In the genomic region with DNA sequence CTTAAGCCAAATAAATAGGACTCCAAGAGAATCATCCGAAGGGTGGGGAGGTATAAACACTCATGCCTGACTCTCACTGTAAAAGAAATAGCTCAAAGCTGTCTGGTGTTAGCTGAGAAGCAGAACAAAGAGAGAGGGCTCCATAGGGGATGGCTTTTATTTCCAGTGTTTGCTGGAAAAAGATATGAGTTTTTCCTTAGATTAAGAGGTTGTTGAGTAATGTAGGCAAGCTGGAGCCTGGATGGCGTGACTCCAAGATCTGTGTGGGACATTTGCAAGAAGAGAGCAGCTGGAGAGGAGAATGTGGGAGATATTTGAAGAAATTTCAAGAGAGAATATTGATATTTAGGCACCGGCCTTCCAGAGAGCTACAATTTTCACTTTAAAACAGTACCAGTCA, we compare ENCODE assay signal across 14 cellular contexts.
DNase-seq lines count a peak whose midpoint lies in the region; ATAC-seq and TF ChIP-seq lines count a peak whose summit lies in the region.
"Had no signal": no experiment of that assay in that cellular context is flagged by ENCODE, and none has a peak within 500 bp of the region (broad histone marks: within the 10 kb centered on the region; RNA-seq: fewer than 3 reads in every experiment).

No MANE protein-coding gene starts in this region.

- H3K4ac ChIP-seq in IMR-90 (ENCODE audit: low read depth, low read length) = no peak overlapping the region

- H3K27ac ChIP-seq in IMR-90 (ENCODE audit: insufficient read depth, low read length) (peak overlapping the region; percentile 68; the same call in 1 of the 2 replicates), left lung (no peak overlapping the region)
- H3K27ac ChIP-seq: colonic mucosa, testis had no signal

- WGBS in IMR-90 (ENCODE audit: extremely low coverage in 2 of 2, insufficient read length in 1 of 2), 2 experiments = 29% methylated on average over 1 of the region's 3 CpGs; no CpG with 5 or more reads in 1 of the 2 experiments

- no peak overlapping the region; the same call in 1 of the 2 replicates for H4K5ac ChIP-seq in IMR-90 (ENCODE audit: low read depth, low read length)

- in situ Hi-C loops in IMR-90 (cut with MboI; ENCODE audit: low sequenced_read_pairs) = no loop called here

- POLR2A ChIA-PET in IMR-90 (lab: Charles Lee; ENCODE audit: unreplicated experiment) = no interaction called here

- H2BK15ac ChIP-seq in IMR-90 (ENCODE audit: low read depth, low read length) = no peak overlapping the region

- no peak overlapping the region for H4K91ac ChIP-seq in IMR-90 (ENCODE audit: insufficient read depth, low read depth, low read length)

- no TSS peak for BruUV-seq in IMR-90 (replicated peaks; lab: Mats Ljungman, UMichigan)

- H3K36me3 ChIP-seq in IMR-90 (ENCODE audit: control insufficient read depth, insufficient read depth, low read length) (no peaks in the 10 kb centered on the region), left lung (no peaks in the 10 kb centered on the region)
- H3K36me3 ChIP-seq: colonic mucosa had no signal

- dilution Hi-C loops in IMR-90 (cut with HindIII; ENCODE audit: low sequenced_read_pairs, unreplicated experiment) = no loop called here

- H3K23ac ChIP-seq in IMR-90 (ENCODE audit: low read depth, low read length) = no peak overlapping the region

- H3K4me2 ChIP-seq in IMR-90 (ENCODE audit: low read depth, low read length) = peak overlapping the region; percentile 61

- H2BK20ac ChIP-seq in IMR-90 (ENCODE audit: low read depth, low read length) = no peak overlapping the region

- no peak for TF ChIP-seq RAD21 in IMR-90 (IDR thresholded peaks at IDR 0.05; ENCODE audit: low read length)

- H2AK9ac ChIP-seq in IMR-90 (replicated peaks; ENCODE audit: low read depth, low read length, poor library complexity) = no peak overlapping the region

- H3K79me1 ChIP-seq in IMR-90 (ENCODE audit: low read depth in 1 of 2, low read length in 2 of 2) = no peaks in the 10 kb centered on the region

- H2BK5ac ChIP-seq in IMR-90 (ENCODE audit: low read depth, low read length, poor library complexity, severe bottlenecking) = no peak overlapping the region

- TF ChIP-seq CTCF in IMR-90 (conservative IDR thresholded peaks at IDR 0.05; ENCODE audit: low read depth, low read length) (no peak), left lung (IDR thresholded peaks at IDR 0.05) (no peak)

- H3K14ac ChIP-seq in IMR-90 (replicated peaks; ENCODE audit: low read depth, low read length) = no peak overlapping the region

- DNase-seq in IMR-90 (peak; percentile 77), fibroblast of gingiva (ENCODE audit: low read depth) (peak; percentile 64), left lung (no peak), superior temporal gyrus (ENCODE audit: extremely low spot score) (peak; percentile 50), NCI-H1417 (lab: John Stamatoyannopoulos, UW) (no peak), RPMI8226 (no peak)
- no peak for DNase-seq in stimulated activated CD4-positive, alpha-beta T cell treated with anti-CD3 and anti-CD28 coated beads, Interleukin-4, amount 100 ng/mL, for 24 hours
- DNase-seq: activated CD4-positive, alpha-beta T cell treated with anti-CD3 and anti-CD28 coated beads, Interleukin-2, amount 10 ng/mL, durations not matched to agents 7 days and 5 days; activated gamma-delta T cell treated with Interleukin-2 at 50 U/mL for 16 hours; colonic mucosa; head of caudate nucleus; NCI-H1092 treated with DMSO at 0.1 percent for 48 hours; occipital lobe had no signal

- H4K8ac ChIP-seq in IMR-90 (ENCODE audit: low read depth in 2 of 2, low read length in 2 of 2) = no peak overlapping the region

- H3K4me1 ChIP-seq in IMR-90 (ENCODE audit: control insufficient read depth, insufficient read depth, low read length) (no peaks in the 10 kb centered on the region), left lung (no peaks in the 10 kb centered on the region)
- H3K4me1 ChIP-seq: colonic mucosa, testis had no signal

- H3K9ac ChIP-seq in IMR-90 (ENCODE audit: low read depth, low read length) = no peak overlapping the region

- CTCF ChIA-PET in IMR-90 (lab: Yijun Ruan, JAX) = no interaction called here

- no peak overlapping the region; the same call in 1 of the 2 replicates for H2BK120ac ChIP-seq in IMR-90 (ENCODE audit: low read depth, low read length)

- H2AK5ac ChIP-seq in IMR-90 (ENCODE audit: low read depth, low read length) = no peak overlapping the region

- no peaks in the 10 kb centered on the region for H4K20me1 ChIP-seq in IMR-90 (ENCODE audit: insufficient read depth, low read length)

- peak; percentile 62 for ATAC-seq in IMR-90 (ENCODE audit: low read depth)
- peak; percentile 36 for ATAC-seq in left lung

- H3K27me3 ChIP-seq in IMR-90 (ENCODE audit: control insufficient read depth, insufficient read depth, low read length) = no peaks in the 10 kb centered on the region
- no peaks in the 10 kb centered on the region for H3K27me3 ChIP-seq in left lung
- H3K27me3 ChIP-seq: colonic mucosa, testis had no signal

- no peak overlapping the region for H3K56ac ChIP-seq in IMR-90 (ENCODE audit: extremely low read depth, insufficient read depth, low read length)

- H3K9me3 ChIP-seq in IMR-90 (ENCODE audit: control insufficient read depth, insufficient read depth, low read length) (no peaks in the 10 kb centered on the region), left lung (no peaks in the 10 kb centered on the region)
- H3K9me3 ChIP-seq: colonic mucosa, testis had no signal

- no peak overlapping the region for H2AFZ ChIP-seq in IMR-90 (replicated peaks; ENCODE audit: low read length, poor library complexity)

- H3K4me3 ChIP-seq in IMR-90 (ENCODE audit: insufficient read depth, low read depth, low read length) (no peak overlapping the region), left lung (no peak overlapping the region)
- H3K4me3 ChIP-seq: colonic mucosa had no signal

- H3K18ac ChIP-seq in IMR-90 (ENCODE audit: low read depth, low read length) = peak overlapping the region; percentile 43; the same call in 1 of the 2 replicates

- no peak for TF ChIP-seq POLR2A in IMR-90 (IDR thresholded peaks at IDR 0.05; ENCODE audit: low read depth, low read length)

- no peaks in the 10 kb centered on the region for H3K9me1 ChIP-seq in IMR-90 (ENCODE audit: insufficient read depth, low read length)

- intact Hi-C loops in IMR-90 (cut with micrococcal nuclease) = loop anchor here (10.0 kb wide), 2 partner anchors 485 to 605 kb away; no protein-coding TSS in a partner anchor
- intact Hi-C loops in left lung (cut with DNase I) = no loop called here

TF ChIP-seq in IMR-90, 13 proteins besides CTCF, POLR2A, EP300 and RAD21:
- no peak for TF ChIP-seq SMC3 (IDR thresholded peaks at IDR 0.05; ENCODE audit: low read depth, low read length)
- TF ChIP-seq CHD1 (IDR thresholded peaks at IDR 0.05; ENCODE audit: low read depth, low read length) = no peak
- no peak for TF ChIP-seq CEBPB (IDR thresholded peaks at IDR 0.05; ENCODE audit: low read depth, low read length)
- no peak for TF ChIP-seq MAZ (IDR thresholded peaks at IDR 0.05; ENCODE audit: borderline replicate concordance, low read depth, low read length)
- no peak for TF ChIP-seq FOS (IDR thresholded peaks at IDR 0.05; ENCODE audit: low read depth, low read length)

Comparison
In these comparisons a context has a peak if more than half of its experiments do, and no peak if none do; other contexts are left out.
1. DNase-seq: peak in IMR-90 (single experiment), fibroblast of gingiva (single experiment) and superior temporal gyrus (single experiment); none in left lung (0 of 2), NCI-H1417 (0 of 3), stimulated activated CD4-positive, alpha-beta T cell treated with anti-CD3 and anti-CD28 coated beads, Interleukin-4, amount 100 ng/mL, for 24 hours (single experiment) and RPMI8226 (single experiment).